19 cellular contexts compared by ENCODE assay signal in the genomic region with DNA sequence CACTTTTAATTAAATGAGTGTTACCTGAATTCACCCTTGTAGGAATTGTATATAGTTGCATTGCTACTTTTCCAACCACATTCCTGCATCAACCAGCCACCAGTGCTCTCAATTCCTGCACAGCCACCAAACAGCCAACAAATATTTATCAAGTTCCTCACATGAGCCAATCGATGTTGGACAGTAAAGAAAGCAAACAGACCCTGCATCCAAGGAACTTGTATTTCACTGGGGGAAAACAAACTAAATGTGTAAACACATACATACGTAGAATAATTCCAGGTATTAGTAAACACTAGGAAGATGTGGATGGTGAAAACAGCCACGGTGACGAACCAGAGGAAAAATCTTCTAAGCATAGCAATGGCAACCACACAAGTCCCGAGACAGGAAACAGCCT.
DNase-seq lines count a peak whose midpoint lies in the region; FAIRE-seq and TF ChIP-seq lines count a peak whose summit lies in the region.
"Had no signal": no experiment of that assay in that cellular context is flagged by ENCODE, and none has a peak within 500 bp of the region (broad histone marks: within the 10 kb centered on the region; RNA-seq: fewer than 3 reads in every experiment).

No MANE protein-coding gene starts in this region.

- H3K14ac ChIP-seq in trophoblast cell (ENCODE audit: low read length) = no peak overlapping the region

- no peak overlapping the region for H3K4ac ChIP-seq in trophoblast cell (ENCODE audit: low read depth, low read length)

- H3K4me2 ChIP-seq in BLaER1 (peak overlapping the region; percentile 8; the same call in 1 of the 2 replicates), trophoblast cell (ENCODE audit: low read length) (no peak overlapping the region)

- WGBS in trophoblast cell (ENCODE audit: extremely low coverage, insufficient coverage, insufficient read length) = no CpG with 5 or more reads among the region's 5 CpGs

- H4K8ac ChIP-seq in trophoblast cell (ENCODE audit: low read depth, low read length) = no peak overlapping the region

- no peak overlapping the region for H2AK5ac ChIP-seq in trophoblast cell (ENCODE audit: low read length)

- H3K27ac Mint-ChIP-seq in activated CD4-positive, alpha-beta T cell treated with anti-CD3 and anti-CD28 coated beads, Interleukin-2, amount 10 ng/mL, durations not matched to agents 24 days and 14 days = no peak overlapping the region
- H3K27ac Mint-ChIP-seq in activated CD4-positive, alpha-beta memory T cell treated with anti-CD3 and anti-CD28 coated beads, Interleukin-2, amount 10 ng/mL, durations not matched to agents 7 days and 5 days = no peak overlapping the region
- H3K27ac Mint-ChIP-seq: CD14-positive monocyte; CD4-positive, alpha-beta memory T cell had no signal

- no peak overlapping the region for H3K23ac ChIP-seq in trophoblast cell (ENCODE audit: low read length)

- no peak overlapping the region for H3K18ac ChIP-seq in trophoblast cell (ENCODE audit: low read length)

- intact Hi-C loops in activated CD4-positive, alpha-beta T cell treated with anti-CD3 and anti-CD28 coated beads, Interleukin-2, amount 10 ng/mL, durations not matched to agents 24 days and 14 days (cut with micrococcal nuclease) = no loop called here

- no peaks in the 10 kb centered on the region for H3K79me1 ChIP-seq in trophoblast cell (ENCODE audit: low read length)

- no peaks in the 10 kb centered on the region for H3K27me3 ChIP-seq in BLaER1
- no peaks in the 10 kb centered on the region for H3K27me3 ChIP-seq in bronchial epithelial cell (ENCODE audit: control insufficient read depth, insufficient read depth, low read length)
- no peaks in the 10 kb centered on the region for H3K27me3 ChIP-seq in trophoblast cell (ENCODE audit: insufficient read depth, low read length)

- H3K79me2 ChIP-seq in trophoblast cell (ENCODE audit: control insufficient read depth, insufficient read depth, low read length, poor library complexity) = no peaks in the 10 kb centered on the region

- no peaks in the 10 kb centered on the region for H3K36me3 Mint-ChIP-seq in activated CD4-positive, alpha-beta T cell treated with anti-CD3 and anti-CD28 coated beads, Interleukin-2, amount 10 ng/mL, durations not matched to agents 24 days and 14 days (ENCODE audit: low read depth)
- H3K36me3 Mint-ChIP-seq in activated CD4-positive, alpha-beta memory T cell treated with anti-CD3 and anti-CD28 coated beads, Interleukin-2, amount 10 ng/mL, durations not matched to agents 7 days and 5 days (ENCODE audit: low read depth) = no peaks in the 10 kb centered on the region
- H3K36me3 Mint-ChIP-seq: CD14-positive monocyte; CD4-positive, alpha-beta memory T cell had no signal

- FAIRE-seq in bronchial epithelial cell (lab: Jason Lieb, UNC) = peak; percentile 64
- FAIRE-seq: A204.1, H54 had no signal

- H2BK120ac ChIP-seq in trophoblast cell (ENCODE audit: insufficient read depth, low read length, poor library complexity) = no peak overlapping the region

- no peak overlapping the region for H3K4me3 Mint-ChIP-seq in activated CD4-positive, alpha-beta T cell treated with anti-CD3 and anti-CD28 coated beads, Interleukin-2, amount 10 ng/mL, durations not matched to agents 24 days and 14 days
- no peak overlapping the region for H3K4me3 Mint-ChIP-seq in activated CD4-positive, alpha-beta memory T cell treated with anti-CD3 and anti-CD28 coated beads, Interleukin-2, amount 10 ng/mL, durations not matched to agents 7 days and 5 days

- CTCF ChIA-PET in activated CD4-positive, alpha-beta memory T cell treated with anti-CD3 and anti-CD28 coated beads, Interleukin-2, amount 10 ng/mL, durations not matched to agents 7 days and 5 days (lab: Charles Lee) = no interaction called here

- no peak for TF ChIP-seq CTCF in bronchial epithelial cell (IDR thresholded peaks at IDR 0.05; ENCODE audit: insufficient read depth, low read length, severe bottlenecking)

- H3K36me3 ChIP-seq in BLaER1 = no peaks in the 10 kb centered on the region
- no peaks in the 10 kb centered on the region for H3K36me3 ChIP-seq in bronchial epithelial cell (ENCODE audit: control insufficient read depth, insufficient read depth, low read length)
- H3K36me3 ChIP-seq in trophoblast cell (ENCODE audit: control insufficient read depth in 1 of 2, insufficient read depth in 2 of 2, low read length in 2 of 2) = no peaks in the 10 kb centered on the region

- no peaks in the 10 kb centered on the region for H3K27me3 Mint-ChIP-seq in activated CD4-positive, alpha-beta T cell treated with anti-CD3 and anti-CD28 coated beads, Interleukin-2, amount 10 ng/mL, durations not matched to agents 24 days and 14 days
- peaks cover 19% of the 10 kb centered on the region for H3K27me3 Mint-ChIP-seq in activated CD4-positive, alpha-beta memory T cell treated with anti-CD3 and anti-CD28 coated beads, Interleukin-2, amount 10 ng/mL, durations not matched to agents 7 days and 5 days

- peak; percentile 20 for DNase-seq in M059J (ENCODE audit: low read depth)
- no peak for DNase-seq in bronchial epithelial cell (ENCODE audit: low read depth)
- peak in 1 of 2 donors; percentile 75 for DNase-seq in trophoblast cell
- no peak for DNase-seq in activated CD4-positive, CD25-positive, alpha-beta regulatory T cell (lab: John Stamatoyannopoulos, UW)
- DNase-seq in stimulated activated CD8-positive, alpha-beta memory T cell treated with anti-CD3 and anti-CD28 coated beads, Interleukin-4, amount 100 ng/mL, for 48 hours = no peak
- no peak for DNase-seq in activated CD4-positive, alpha-beta T cell treated with anti-CD3 and anti-CD28 coated beads, Interleukin-2, amount 10 ng/mL, durations not matched to agents 24 days and 14 days
- DNase-seq in activated CD4-positive, alpha-beta memory T cell treated with anti-CD3 and anti-CD28 coated beads, Interleukin-2, amount 10 ng/mL, durations not matched to agents 7 days and 5 days = no peak
- DNase-seq: ACHN; CD4-positive, alpha-beta memory T cell; DMS153; DMS79; GF-D8; GM23248; HCEC 1CT had no signal

- POLR2A ChIA-PET in activated CD4-positive, alpha-beta memory T cell treated with anti-CD3 and anti-CD28 coated beads, Interleukin-2, amount 10 ng/mL, durations not matched to agents 7 days and 5 days (lab: Charles Lee) = no interaction called here

- H3K4me1 Mint-ChIP-seq in activated CD4-positive, alpha-beta T cell treated with anti-CD3 and anti-CD28 coated beads, Interleukin-2, amount 10 ng/mL, durations not matched to agents 24 days and 14 days = no peaks in the 10 kb centered on the region
- no peaks in the 10 kb centered on the region for H3K4me1 Mint-ChIP-seq in activated CD4-positive, alpha-beta memory T cell treated with anti-CD3 and anti-CD28 coated beads, Interleukin-2, amount 10 ng/mL, durations not matched to agents 7 days and 5 days

- H3K27ac ChIP-seq in BLaER1 (no peak overlapping the region), trophoblast cell (ENCODE audit: low read depth, low read length) (no peak overlapping the region)
- H3K27ac ChIP-seq: GM23248, HL-60 had no signal

- H3K9me3 Mint-ChIP-seq in activated CD4-positive, alpha-beta T cell treated with anti-CD3 and anti-CD28 coated beads, Interleukin-2, amount 10 ng/mL, durations not matched to agents 24 days and 14 days = no peaks in the 10 kb centered on the region
- no peaks in the 10 kb centered on the region for H3K9me3 Mint-ChIP-seq in activated CD4-positive, alpha-beta memory T cell treated with anti-CD3 and anti-CD28 coated beads, Interleukin-2, amount 10 ng/mL, durations not matched to agents 7 days and 5 days
- H3K9me3 Mint-ChIP-seq: CD14-positive monocyte; CD4-positive, alpha-beta memory T cell had no signal

- H4K91ac ChIP-seq in trophoblast cell (ENCODE audit: low read depth, low read length) = no peak overlapping the region

- no peak overlapping the region for H2BK12ac ChIP-seq in trophoblast cell (ENCODE audit: low read length)

- H4K20me1 ChIP-seq in BLaER1 = no peaks in the 10 kb centered on the region

- no peak overlapping the region for H2AFZ ChIP-seq in trophoblast cell (ENCODE audit: insufficient read depth, low read length, poor library complexity)

- H3K4me1 ChIP-seq in BLaER1 (peaks cover 14% of the 10 kb centered on the region; the same call in 1 of the 2 replicates), trophoblast cell (ENCODE audit: control insufficient read depth in 1 of 2, insufficient read depth in 2 of 2, low read length in 2 of 2) (no peaks in the 10 kb centered on the region)

- H3K9ac ChIP-seq in BLaER1 (no peak overlapping the region), trophoblast cell (ENCODE audit: low read length) (peak overlapping the region; percentile 29)
- H3K9ac ChIP-seq: GM23248 had no signal

- H2BK5ac ChIP-seq in trophoblast cell (ENCODE audit: low read depth, low read length, poor library complexity) = no peak overlapping the region

- H3K4me3 ChIP-seq in BLaER1 (no peak overlapping the region), bronchial epithelial cell (ENCODE audit: low read depth, low read length) (no peak overlapping the region), trophoblast cell (ENCODE audit: low read depth, low read length) (no peak overlapping the region)
- H3K4me3 ChIP-seq: GM23248 had no signal

- H4K12ac ChIP-seq in trophoblast cell (ENCODE audit: low read depth, low read length) = no peak overlapping the region

- H3K9me3 ChIP-seq in BLaER1 = no peaks in the 10 kb centered on the region
- H3K9me3 ChIP-seq in trophoblast cell (ENCODE audit: insufficient read depth, low read depth, low read length) = no peaks in the 10 kb centered on the region
